17 cellular contexts compared by ENCODE assay signal in the genomic region with DNA sequence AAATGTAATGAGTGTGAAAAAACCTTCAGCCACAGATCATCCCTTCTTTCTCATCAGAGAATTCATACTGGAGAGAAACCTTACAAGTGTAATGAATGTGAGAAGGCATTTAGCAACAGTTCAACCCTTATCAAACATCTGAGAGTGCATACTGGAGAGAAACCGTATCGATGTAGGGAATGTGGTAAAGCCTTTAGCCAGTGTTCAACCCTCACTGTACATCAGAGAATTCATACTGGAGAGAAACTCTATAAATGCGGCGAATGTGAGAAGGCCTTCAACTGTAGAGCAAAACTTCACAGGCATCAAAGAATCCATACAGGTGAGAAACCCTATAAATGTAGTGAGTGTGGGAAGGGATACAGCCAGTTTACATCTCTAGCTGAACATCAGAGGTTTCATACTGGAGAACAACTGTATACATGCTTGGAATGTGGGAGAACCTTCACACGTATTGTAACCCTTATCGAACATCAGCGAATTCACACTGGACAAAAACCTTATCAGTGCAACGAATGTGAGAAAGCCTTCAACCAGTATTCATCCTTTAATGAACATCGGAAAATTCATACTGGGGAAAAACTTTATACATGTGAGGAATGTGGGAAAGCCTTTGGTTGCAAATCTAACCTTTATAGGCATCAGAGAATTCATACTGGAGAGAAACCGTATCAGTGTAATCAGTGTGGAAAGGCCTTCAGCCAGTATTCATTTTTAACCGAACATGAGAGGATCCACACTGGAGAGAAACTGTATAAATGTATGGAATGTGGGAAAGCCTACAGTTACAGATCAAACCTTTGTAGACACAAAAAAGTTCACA.
"Had no signal": no experiment of that assay in that cellular context is flagged by ENCODE, and none has a peak within 500 bp of the region (broad histone marks: within the 10 kb centered on the region; RNA-seq: fewer than 3 reads in every experiment).

No MANE protein-coding gene starts in this region.

- H3K4me1 ChIP-seq: breast epithelium, lower lobe of right lung, suprapubic skin had no signal

- DNase-seq: activated CD4-positive, alpha-beta T cell treated with anti-CD3 and anti-CD28 coated beads, Interleukin-2, amount 50 U/mL, for 1 hour; activated CD8-positive, alpha-beta memory T cell treated with anti-CD3 and anti-CD28 coated beads, Interleukin-2, amount 50 U/mL, for 4 hours; activated naive CD4-positive, alpha-beta T cell treated with anti-CD3 and anti-CD28 coated beads, Interleukin-2, amount 10 ng/mL, durations not matched to agents 7 days and 5 days; activated naive CD8-positive, alpha-beta T cell treated with anti-CD3 and anti-CD28 coated beads, Interleukin-2, amount 50 U/mL, for 24 hours; activated T-cell treated with anti-CD3 and anti-CD28 coated beads, Interleukin-2, amount 50 U/mL, for 4 hours; aorta; effector memory CD8-positive, alpha-beta T cell; foreskin fibroblast; left colon; lower lobe of right lung; midbrain; occipital lobe; trophoblast cell had no signal

- H3K27me3 ChIP-seq: breast epithelium, suprapubic skin had no signal

- H3K4me3 ChIP-seq: lower lobe of right lung, suprapubic skin had no signal

- ATAC-seq: activated CD4-positive, CD25-positive, alpha-beta regulatory T cell treated with anti-CD3 and anti-CD28 coated beads, Interleukin-2, amount 50 U/mL, for 24 hours; activated naive CD8-positive, alpha-beta T cell treated with anti-CD3 and anti-CD28 coated beads, Interleukin-2, amount 50 U/mL, for 24 hours; activated T-cell treated with anti-CD3 and anti-CD28 coated beads, Interleukin-2, amount 50 U/mL, for 4 hours; effector memory CD8-positive, alpha-beta T cell; left colon; lower lobe of right lung had no signal

- H3K27ac ChIP-seq: breast epithelium, epithelial cell of prostate, lower lobe of right lung, suprapubic skin had no signal
